Comparison of ENCODE assay signal across 8 cellular contexts in the genomic region with DNA sequence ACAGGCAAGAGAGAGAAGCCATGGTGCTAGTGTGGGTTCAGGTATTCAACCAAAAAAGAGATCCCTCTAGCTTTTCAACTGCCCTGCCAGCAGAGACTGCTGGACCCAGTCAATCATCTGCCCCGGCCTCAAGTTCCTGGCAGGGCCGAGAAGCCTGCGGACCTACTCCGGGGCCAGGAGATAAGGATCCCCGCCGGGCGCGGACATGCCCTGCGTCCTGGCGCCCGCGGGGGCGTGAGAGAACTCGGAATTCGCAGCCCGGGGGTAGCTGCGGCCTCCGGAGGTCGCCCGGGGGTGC. TPM values are rescaled to one million over a fixed set of nuclear protein-coding genes. Genes with fewer than 3 reads are reported as not detected.
DNase-seq lines count a peak whose midpoint lies in the region; ATAC-seq, FAIRE-seq and TF ChIP-seq lines count a peak whose summit lies in the region.

No MANE protein-coding gene starts in this region.

- peak in 1 of 3 experiments; percentile 9 for TF ChIP-seq CTCF in esophagus muscularis mucosa (IDR thresholded peaks at IDR 0.05)

- no peak for FAIRE-seq in GM12892 (lab: Jason Lieb, UNC)

- 0% methylated on average over 18 of the region's 20 CpGs for WGBS in esophagus muscularis mucosa

- peaks cover 6 to 40% (median 35%) of the 10 kb centered on the region in 4 donors for H3K4me1 ChIP-seq in esophagus muscularis mucosa

- no peaks in the 10 kb centered on the region for H3K27me3 ChIP-seq in esophagus muscularis mucosa

- DNase-seq in EH (ENCODE audit: low read depth) (peak; percentile 65), RPMI7951 (ENCODE audit: low read depth) (peak; percentile 45), esophagus muscularis mucosa (ENCODE audit: extremely low spot score) (no peak), myocyte (ENCODE audit: low read depth) (peak; percentile 59), GM12892 (ENCODE audit: insufficient read length) (no peak)

- TF ChIP-seq EP300 in esophagus muscularis mucosa (IDR thresholded peaks at IDR 0.05), result no peak

- H3K4me3 ChIP-seq in esophagus muscularis mucosa, result peak overlapping the region; percentile 71 to 90 (median 80)

- no peaks in the 10 kb centered on the region for H3K9me3 ChIP-seq in esophagus muscularis mucosa

- H3K36me3 ChIP-seq in esophagus muscularis mucosa, result no peaks in the 10 kb centered on the region

- ATAC-seq in GM21367 (IDR thresholded peaks at IDR 0.05; ENCODE audit: unreplicated experiment) (no peak), GM19455 (IDR thresholded peaks at IDR 0.05; ENCODE audit: unreplicated experiment) (no peak), HG03432 (IDR thresholded peaks at IDR 0.05; ENCODE audit: unreplicated experiment) (no peak)

- TF ChIP-seq POLR2A in esophagus muscularis mucosa (IDR thresholded peaks at IDR 0.05; ENCODE audit: low read depth) (no peak), GM12892 (IDR thresholded peaks at IDR 0.05; ENCODE audit: low read depth, low read length) (no peak)

- intact Hi-C loops in esophagus muscularis mucosa (cut with DNase I), result loop anchor here (5.0 to 10.0 kb wide), 4 partner anchors 78 to 255 kb away; no protein-coding TSS in a partner anchor

- peak overlapping the region; percentile 88 to 96 (median 92) for H3K27ac ChIP-seq in esophagus muscularis mucosa (replicated peaks in 1 of 4)

RNA-seq across cellular contexts. Expression of a gene that starts 0.8 kb away (rescaled TPM):
- total RNA-seq in RPMI7951 (2014; rRNA removed; shearing (Covaris generic)), result 3.4 and 4.1 TPM in 2 replicates
- 10 to 100 TPM; 17.1 to 35.1 (median 25.2) TPM for total RNA-seq in esophagus muscularis mucosa
- total RNA-seq in myocyte, result 10.6 and 14.5 TPM in 2 replicates
- polyA plus RNA-seq in myocyte (2012), result 7.2 TPM
- 0.36 TPM for polyA plus RNA-seq in GM12892 (2012; ENCODE audit: missing spikeins)

Comparison
In these comparisons a context has a peak if more than half of its experiments do, and no peak if none do; other contexts are left out.
1. DNase-seq: peak in EH (single experiment), RPMI7951 (single experiment) and myocyte (single experiment); none in esophagus muscularis mucosa (single experiment) and GM12892 (single experiment).